1 cellular context compared by ENCODE assay signal in the genomic region with DNA sequence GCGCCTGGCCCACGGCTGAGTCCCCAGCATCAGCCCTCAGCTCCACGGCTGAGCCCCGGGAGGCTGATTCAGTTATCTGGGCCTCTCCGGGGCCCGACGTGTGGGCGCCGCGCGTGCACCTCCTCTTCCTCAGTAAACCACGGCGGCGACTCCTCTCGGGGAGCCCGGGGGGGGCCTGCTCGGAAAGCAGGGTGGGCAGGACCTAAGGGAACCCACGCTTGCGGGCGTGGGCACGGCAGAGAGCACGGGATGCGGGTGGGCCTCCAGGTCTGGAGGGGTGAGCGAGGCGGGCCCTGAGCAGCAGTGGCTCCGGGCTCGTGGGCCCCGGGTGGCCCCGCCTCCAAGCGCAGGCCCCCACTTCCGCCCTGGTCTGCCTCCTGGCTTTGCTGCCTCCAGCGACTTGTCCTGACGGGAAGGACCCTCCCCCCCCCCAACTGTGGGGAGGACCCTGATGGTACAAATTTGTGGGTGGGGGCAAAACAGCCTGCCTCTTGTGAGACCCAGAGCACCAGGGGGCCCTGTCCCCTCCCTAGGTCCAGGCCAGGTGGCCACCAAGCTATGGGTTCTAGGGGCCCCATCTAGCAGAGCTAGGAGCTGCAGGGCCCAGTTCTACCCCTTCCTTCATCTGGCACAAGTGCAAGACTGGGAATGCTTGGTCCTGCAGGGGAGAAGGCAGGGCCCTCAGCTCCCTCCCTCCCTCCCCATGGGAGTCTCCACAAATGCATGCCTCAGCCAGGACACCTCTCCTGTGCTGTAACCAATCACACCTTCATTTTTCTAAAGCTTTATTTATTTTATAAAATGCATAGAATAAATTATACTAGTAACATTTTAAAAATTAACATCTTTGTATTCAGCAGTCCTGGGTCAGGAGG.
TF ChIP-seq lines count a peak whose summit lies in the region.

No MANE protein-coding gene starts in this region.

TF ChIP-seq in H1, 55 proteins besides CTCF, POLR2A, EP300 and RAD21:
- TF ChIP-seq EZH2 (IDR thresholded peaks at IDR 0.05; ENCODE audit: low read depth, low read length, severe bottlenecking): no peak
- TF ChIP-seq RNF2 (IDR thresholded peaks at IDR 0.05; ENCODE audit: borderline replicate concordance, low read depth, low read length, missing control alignments, poor library complexity, severe bottlenecking): no peak
- no peak; the same call in 1 of the 2 replicates for TF ChIP-seq CREB1 (IDR thresholded peaks at IDR 0.05)
- no peak for TF ChIP-seq BACH1 (IDR thresholded peaks at IDR 0.05; ENCODE audit: low read length)
- TF ChIP-seq EGR1 (IDR thresholded peaks at IDR 0.05; ENCODE audit: borderline replicate concordance, low read depth, low read length): no peak
- TF ChIP-seq GABPA (IDR thresholded peaks at IDR 0.05; ENCODE audit: borderline replicate concordance, insufficient read depth, low read length): no peak
- no peak for TF ChIP-seq POU5F1 (IDR thresholded peaks at IDR 0.05; ENCODE audit: low read depth, low read length)
- TF ChIP-seq, protein P1, sequence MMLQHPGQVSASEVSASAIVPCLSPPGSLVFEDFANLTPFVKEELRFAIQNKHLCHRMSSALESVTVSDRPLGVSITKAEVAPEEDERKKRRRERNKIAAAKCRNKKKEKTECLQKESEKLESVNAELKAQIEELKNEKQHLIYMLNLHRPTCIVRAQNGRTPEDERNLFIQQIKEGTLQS (IDR thresholded peaks at IDR 0.05; ENCODE audit: insufficient read depth, low read depth, low read length): no peak
- TF ChIP-seq CEBPB (IDR thresholded peaks at IDR 0.05; ENCODE audit: low read depth, low read length): no peak
- no peak for TF ChIP-seq NANOG (IDR thresholded peaks at IDR 0.05; ENCODE audit: insufficient read depth, low read depth, low read length, poor library complexity, severe bottlenecking)
- TF ChIP-seq JUND (IDR thresholded peaks at IDR 0.05; ENCODE audit: low read length): no peak
- no peak for TF ChIP-seq KDM5A (IDR thresholded peaks at IDR 0.05; ENCODE audit: low read length)
- TF ChIP-seq KDM4A (IDR thresholded peaks at IDR 0.05; ENCODE audit: low read depth, low read length, severe bottlenecking): no peak
- no peak for TF ChIP-seq FOSL1 (IDR thresholded peaks at IDR 0.05; ENCODE audit: insufficient read depth, low read depth, low read length)
- no peak for TF ChIP-seq KDM1A (IDR thresholded peaks at IDR 0.05; ENCODE audit: borderline replicate concordance, low read length)
- no peak for TF ChIP-seq CHD1 (IDR thresholded peaks at IDR 0.05; ENCODE audit: low read depth, low read length)
TF ChIP-seq in H1: peak in this region for 0.
